9 cellular contexts compared by ENCODE assay signal in the genomic region with DNA sequence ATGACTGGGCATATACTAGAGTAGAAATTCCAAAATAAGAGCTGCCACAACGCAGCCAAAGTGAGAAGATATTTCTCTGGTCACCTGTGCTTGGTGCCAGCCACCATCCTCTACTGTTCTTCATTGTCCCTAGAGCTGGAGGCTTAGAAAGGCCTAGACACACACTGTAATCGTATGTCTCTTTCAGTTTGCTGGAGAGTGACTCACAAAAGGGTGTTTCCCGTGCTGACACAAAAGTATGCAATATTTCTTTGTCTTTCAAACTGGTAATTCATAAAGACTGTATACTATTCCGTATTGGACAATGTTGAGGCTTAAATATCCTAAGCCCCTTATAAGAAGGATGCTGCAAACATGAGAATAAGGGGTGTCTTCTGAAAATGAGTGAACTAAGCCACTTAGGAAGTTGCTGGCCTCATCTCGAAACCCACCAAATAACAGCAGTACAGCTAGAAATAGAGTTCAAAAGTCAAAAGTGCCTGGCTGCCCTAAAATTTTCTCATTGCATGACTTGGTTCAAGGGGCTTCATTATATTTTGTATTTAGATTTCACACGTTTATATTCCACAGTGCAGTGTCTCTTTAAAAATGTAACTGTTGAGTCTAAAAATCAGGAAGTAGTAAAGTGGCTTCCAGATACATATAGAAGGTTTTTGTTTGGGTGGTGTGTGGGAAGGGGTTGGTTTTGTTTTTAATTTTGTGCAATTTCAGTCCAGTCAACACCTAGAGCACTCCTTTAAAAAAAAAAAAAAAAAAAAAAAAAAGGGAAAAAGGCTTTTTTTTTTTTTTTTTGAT.
DNase-seq lines count a peak whose midpoint lies in the region; ATAC-seq and TF ChIP-seq lines count a peak whose summit lies in the region.
"Had no signal": no experiment of that assay in that cellular context is flagged by ENCODE, and none has a peak within 500 bp of the region (broad histone marks: within the 10 kb centered on the region; RNA-seq: fewer than 3 reads in every experiment).

No MANE protein-coding gene starts in this region.

- DNase-seq in CD4-positive, CD25-positive, alpha-beta regulatory T cell = peak in 1 of 3 donors; percentile 28
- peak; percentile 39 for DNase-seq in activated CD8-positive, alpha-beta T cell treated with anti-CD3 and anti-CD28 coated beads for 36 hours
- no peak for DNase-seq in NCI-H774 (lab: John Stamatoyannopoulos, UW)
- DNase-seq in glutamatergic neuron = no peak
- no peak for DNase-seq in NCI-H1105 (lab: John Stamatoyannopoulos, UW)
- DNase-seq in psoas muscle = no peak

- H3K36me3 Mint-ChIP-seq in CD4-positive, CD25-positive, alpha-beta regulatory T cell = peaks cover 15% of the 10 kb centered on the region
- H3K36me3 Mint-ChIP-seq in activated CD8-positive, alpha-beta T cell treated with anti-CD3 and anti-CD28 coated beads for 36 hours (ENCODE audit: low read depth) = peaks cover 13% of the 10 kb centered on the region
- no peaks in the 10 kb centered on the region for H3K36me3 Mint-ChIP-seq in glutamatergic neuron (ENCODE audit: unreplicated experiment)
- H3K36me3 Mint-ChIP-seq: brain had no signal

- no peak for TF ChIP-seq CTCF in activated CD8-positive, alpha-beta T cell treated with anti-CD3 and anti-CD28 coated beads for 36 hours (IDR thresholded peaks at IDR 0.05)
- TF ChIP-seq CTCF in glutamatergic neuron (IDR thresholded peaks at IDR 0.05; ENCODE audit: partially characterized antibody, unreplicated experiment) (no peak), psoas muscle (IDR thresholded peaks at IDR 0.05) (no peak)

- H3K27me3 ChIP-seq in CD4-positive, CD25-positive, alpha-beta regulatory T cell (ENCODE audit: control insufficient read depth, insufficient read depth, low read length) = no peaks in the 10 kb centered on the region
- no peaks in the 10 kb centered on the region for H3K27me3 ChIP-seq in psoas muscle (ENCODE audit: insufficient read depth in 3 of 3, low read length in 2 of 3)

- H3K36me3 ChIP-seq in CD4-positive, CD25-positive, alpha-beta regulatory T cell (ENCODE audit: control insufficient read depth, insufficient read depth, low read length) = peaks cover 13% of the 10 kb centered on the region
- H3K36me3 ChIP-seq in psoas muscle (ENCODE audit: insufficient read depth in 1 of 2, low read depth in 1 of 2) = no peaks in the 10 kb centered on the region

- peaks cover 26 to 43% (median 34%) of the 10 kb centered on the region in 4 donors for H3K4me1 Mint-ChIP-seq in CD4-positive, CD25-positive, alpha-beta regulatory T cell
- peaks cover 50% of the 10 kb centered on the region for H3K4me1 Mint-ChIP-seq in activated CD8-positive, alpha-beta T cell treated with anti-CD3 and anti-CD28 coated beads for 36 hours (ENCODE audit: low read depth)
- peaks cover 3% of the 10 kb centered on the region for H3K4me1 Mint-ChIP-seq in glutamatergic neuron (ENCODE audit: low read depth, unreplicated experiment)

- POLR2A ChIA-PET in activated CD8-positive, alpha-beta T cell treated with anti-CD3 and anti-CD28 coated beads for 36 hours (lab: Charles Lee) = interaction anchor here (1.2 to 2.0 kb wide), 2 partner anchors 26 to 40 kb away, joined by 4 to 5 read pairs; no protein-coding TSS in a partner anchor

- H3K4me3 Mint-ChIP-seq in CD4-positive, CD25-positive, alpha-beta regulatory T cell = peak overlapping the region in 1 of 4 donors; percentile 16
- peak overlapping the region; percentile 22 for H3K4me3 Mint-ChIP-seq in activated CD8-positive, alpha-beta T cell treated with anti-CD3 and anti-CD28 coated beads for 36 hours
- H3K4me3 Mint-ChIP-seq in glutamatergic neuron (ENCODE audit: unreplicated experiment) = no peak overlapping the region
- H3K4me3 Mint-ChIP-seq: brain had no signal

- 77 to 85% (median 84%) methylated on average over 6 of the region's 6 CpGs for WGBS in psoas muscle, 3 donors

- CTCF ChIA-PET in activated CD8-positive, alpha-beta T cell treated with anti-CD3 and anti-CD28 coated beads for 36 hours (lab: Charles Lee) = interaction anchor here (0.8 to 1.3 kb wide), 3 partner anchors 20 to 44 kb away, joined by 3 to 5 read pairs (median 3); no protein-coding TSS in a partner anchor

- no peaks in the 10 kb centered on the region for H3K9me3 Mint-ChIP-seq in CD4-positive, CD25-positive, alpha-beta regulatory T cell
- H3K9me3 Mint-ChIP-seq in activated CD8-positive, alpha-beta T cell treated with anti-CD3 and anti-CD28 coated beads for 36 hours = no peaks in the 10 kb centered on the region
- peaks cover 2% of the 10 kb centered on the region for H3K9me3 Mint-ChIP-seq in glutamatergic neuron (ENCODE audit: unreplicated experiment)

- H3K27ac ChIP-seq in CD4-positive, CD25-positive, alpha-beta regulatory T cell (ENCODE audit: insufficient read depth, low read length, poor library complexity, severe bottlenecking) = no peak overlapping the region
- no peak overlapping the region for H3K27ac ChIP-seq in psoas muscle

- H3K27me3 Mint-ChIP-seq in CD4-positive, CD25-positive, alpha-beta regulatory T cell = no peaks in the 10 kb centered on the region
- no peaks in the 10 kb centered on the region for H3K27me3 Mint-ChIP-seq in activated CD8-positive, alpha-beta T cell treated with anti-CD3 and anti-CD28 coated beads for 36 hours
- no peaks in the 10 kb centered on the region for H3K27me3 Mint-ChIP-seq in glutamatergic neuron (ENCODE audit: unreplicated experiment)

- H3K9me3 ChIP-seq in CD4-positive, CD25-positive, alpha-beta regulatory T cell (ENCODE audit: control insufficient read depth in 2 of 2, low read length in 2 of 2) = no peaks in the 10 kb centered on the region
- no peaks in the 10 kb centered on the region for H3K9me3 ChIP-seq in psoas muscle

- ATAC-seq in CD4-positive, CD25-positive, alpha-beta regulatory T cell (ENCODE audit: low read depth in 2 of 2) = peak; percentile 60 to 70
- ATAC-seq in GM19351 (IDR thresholded peaks at IDR 0.05; ENCODE audit: unreplicated experiment) (peak; percentile 78), HG03175 (IDR thresholded peaks at IDR 0.05; ENCODE audit: unreplicated experiment) (peak; percentile 78), psoas muscle (no peak)
- peak; percentile 85 for ATAC-seq in activated CD8-positive, alpha-beta T cell treated with anti-CD3 and anti-CD28 coated beads for 36 hours

- peak overlapping the region; percentile 33 to 73 (median 67) for H3K27ac Mint-ChIP-seq in CD4-positive, CD25-positive, alpha-beta regulatory T cell
- H3K27ac Mint-ChIP-seq in activated CD8-positive, alpha-beta T cell treated with anti-CD3 and anti-CD28 coated beads for 36 hours = peak overlapping the region; percentile 94
- H3K27ac Mint-ChIP-seq in glutamatergic neuron (ENCODE audit: unreplicated experiment) = no peak overlapping the region

- H3K4me3 ChIP-seq in CD4-positive, CD25-positive, alpha-beta regulatory T cell (ENCODE audit: low read depth, low read length) = peak overlapping the region; percentile 26
- H3K4me3 ChIP-seq in psoas muscle = no peak overlapping the region

- intact Hi-C loops in activated CD8-positive, alpha-beta T cell treated with anti-CD3 and anti-CD28 coated beads for 36 hours (cut with micrococcal nuclease) = no loop called here
- intact Hi-C loops in psoas muscle (cut with DNase I) = no loop called here

- peaks cover 24% of the 10 kb centered on the region for H3K4me1 ChIP-seq in CD4-positive, CD25-positive, alpha-beta regulatory T cell (ENCODE audit: control insufficient read depth, insufficient read depth, low read length, poor library complexity, severe bottlenecking)
- H3K4me1 ChIP-seq in psoas muscle = no peaks in the 10 kb centered on the region

Comparison
In these comparisons a context has a peak if more than half of its experiments do, and no peak if none do; other contexts are left out.
1. ATAC-seq: peak in CD4-positive, CD25-positive, alpha-beta regulatory T cell (2 of 2), GM19351 (single experiment), HG03175 (single experiment) and activated CD8-positive, alpha-beta T cell treated with anti-CD3 and anti-CD28 coated beads for 36 hours (single experiment); none in psoas muscle (0 of 4).